In genomic region chr1:53890522-53890941, GRCh38 we compare ENCODE assay signal across 9 cellular contexts. TPM values are rescaled to one million over a fixed set of nuclear protein-coding genes. Genes with fewer than 3 reads are reported as not detected.
DNase-seq lines count a peak whose midpoint lies in the region; ATAC-seq, FAIRE-seq and TF ChIP-seq lines count a peak whose summit lies in the region.
"Had no signal": no experiment of that assay in that cellular context is flagged by ENCODE, and none has a peak within 500 bp of the region (broad histone marks: within the 10 kb centered on the region; RNA-seq: fewer than 3 reads in every experiment).

No MANE protein-coding gene starts in this region.

- no peaks in the 10 kb centered on the region; the same call in 1 of the 2 replicates for H4K20me1 ChIP-seq in HepG2 (ENCODE audit: insufficient read depth, low read length)

- H3K9ac ChIP-seq in HepG2 (ENCODE audit: insufficient read depth, low read depth, low read length), result no peak overlapping the region

- H3K4me3 ChIP-seq in HepG2 (replicated peaks in 1 of 3; ENCODE audit: insufficient read depth in 1 of 3, low read depth in 2 of 3, low read length in 3 of 3) (peak overlapping the region in 1 of 3 experiments; percentile 100; a peak in 2 of 6 replicates), suprapubic skin (peak overlapping the region; percentile 65)

- TF ChIP-seq POLR2A in HepG2 (IDR thresholded peaks at IDR 0.05; ENCODE audit: insufficient read depth in 1 of 2, low read depth in 2 of 2, low read length in 2 of 2), result no peak
- TF ChIP-seq POLR2A in suprapubic skin (IDR thresholded peaks at IDR 0.05), result no peak

- H3K9me3 ChIP-seq in HepG2 (ENCODE audit: low read length) (no peaks in the 10 kb centered on the region), suprapubic skin (no peaks in the 10 kb centered on the region)

- no peak overlapping the region for H3K27ac ChIP-seq in HepG2 (ENCODE audit: extremely low read length, insufficient read depth, low read length)
- H3K27ac ChIP-seq in suprapubic skin, result no peak overlapping the region

- no peak for DNase-seq in activated CD8-positive, alpha-beta memory T cell treated with anti-CD3 and anti-CD28 coated beads, Interleukin-2, amount 10 ng/mL, durations not matched to agents 7 days and 5 days
- DNase-seq in activated CD8-positive, alpha-beta memory T cell treated with anti-CD3 and anti-CD28 coated beads, Interleukin-2, amount 50 U/mL, for 4 hours, result no peak
- no peak for DNase-seq in activated CD4-positive, alpha-beta memory T cell treated with anti-CD3 and anti-CD28 coated beads, Interleukin-2, amount 10 ng/mL, durations not matched to agents 7 days and 5 days
- DNase-seq in HepG2 (ENCODE audit: low spot score) (no peak), suprapubic skin (ENCODE audit: low spot score in 2 of 2) (no peak), midbrain (lab: John Stamatoyannopoulos, UW) (no peak), NCI-H345 treated with DMSO at 0.1 percent for 48 hours (lab: John Stamatoyannopoulos, UW; ENCODE audit: unreplicated experiment) (no peak), LoVo (ENCODE audit: low spot score) (no peak)

- peak overlapping the region; percentile 97 for H3K4me2 ChIP-seq in HepG2 (ENCODE audit: low read depth, low read length)

- H3K4me1 ChIP-seq in HepG2 (ENCODE audit: insufficient read depth, low read length), result peaks cover 49% of the 10 kb centered on the region
- peaks cover 20% of the 10 kb centered on the region for H3K4me1 ChIP-seq in suprapubic skin

- CTCF ChIA-PET in activated CD8-positive, alpha-beta memory T cell treated with anti-CD3 and anti-CD28 coated beads, Interleukin-2, amount 10 ng/mL, durations not matched to agents 7 days and 5 days (lab: Charles Lee), result interaction anchor here (0.6 to 2.7 kb wide), 6 partner anchors 9 to 59 kb away, joined by 3 to 8 read pairs (median 6); partner anchors contain the start of genes IFT25 and LRRC42
- CTCF ChIA-PET in activated CD4-positive, alpha-beta memory T cell treated with anti-CD3 and anti-CD28 coated beads, Interleukin-2, amount 10 ng/mL, durations not matched to agents 7 days and 5 days (lab: Charles Lee), result interaction anchor here (1.2 to 2.0 kb wide), 5 partner anchors 55 to 69 kb away, joined by 3 to 10 read pairs (median 4); partner anchors contain the start of gene IFT25
- CTCF ChIA-PET in HepG2 (lab: Yijun Ruan, JAX; ENCODE audit: low intra/inter-chr PET ratio, low total read pairs), result no interaction called here

- intact Hi-C loops in HepG2 (cut with micrococcal nuclease; ENCODE audit: unreplicated experiment), result loop anchor here (5.0 kb wide), 1 partner anchor 57 kb away; the partner anchor contains the start of genes IFT25 and LRRC42

- peaks cover 20% of the 10 kb centered on the region for H3K4me1 Mint-ChIP-seq in activated CD8-positive, alpha-beta memory T cell treated with anti-CD3 and anti-CD28 coated beads, Interleukin-2, amount 10 ng/mL, durations not matched to agents 7 days and 5 days
- peaks cover 31% of the 10 kb centered on the region for H3K4me1 Mint-ChIP-seq in activated CD4-positive, alpha-beta memory T cell treated with anti-CD3 and anti-CD28 coated beads, Interleukin-2, amount 10 ng/mL, durations not matched to agents 7 days and 5 days

- POLR2A ChIA-PET in activated CD4-positive, alpha-beta memory T cell treated with anti-CD3 and anti-CD28 coated beads, Interleukin-2, amount 10 ng/mL, durations not matched to agents 7 days and 5 days (lab: Charles Lee), result interaction anchor here (1.0 to 2.3 kb wide), 5 partner anchors 9 to 59 kb away, joined by 3 to 25 read pairs (median 7); partner anchors contain the start of genes IFT25 and LRRC42
- POLR2A ChIA-PET in HepG2 (lab: Yijun Ruan, JAX), result interaction anchor here (1.6 kb wide), 1 partner anchor 9 kb away, joined by 15 read pairs; no protein-coding TSS in a partner anchor

- no TSS peak for BruUV-seq in HepG2 (replicated peaks; lab: Mats Ljungman, UMichigan)

- peak overlapping the region; percentile 98 for H3K4me3 Mint-ChIP-seq in activated CD8-positive, alpha-beta memory T cell treated with anti-CD3 and anti-CD28 coated beads, Interleukin-2, amount 10 ng/mL, durations not matched to agents 7 days and 5 days
- peak overlapping the region; percentile 94 for H3K4me3 Mint-ChIP-seq in activated CD4-positive, alpha-beta memory T cell treated with anti-CD3 and anti-CD28 coated beads, Interleukin-2, amount 10 ng/mL, durations not matched to agents 7 days and 5 days

- no peak for ATAC-seq in activated CD8-positive, alpha-beta memory T cell treated with anti-CD3 and anti-CD28 coated beads, Interleukin-2, amount 10 ng/mL, durations not matched to agents 7 days and 5 days
- no peak for ATAC-seq in HepG2

- WGBS in HepG2 (ENCODE audit: low lambda C conversion rate), result 85% methylated on average over 7 of the region's 7 CpGs
- 70% methylated on average over 7 of the region's 7 CpGs for WGBS in suprapubic skin

- H3K79me2 ChIP-seq in HepG2 (ENCODE audit: insufficient read depth, low read length), result peaks cover 7% of the 10 kb centered on the region

- H3K27ac Mint-ChIP-seq in activated CD8-positive, alpha-beta memory T cell treated with anti-CD3 and anti-CD28 coated beads, Interleukin-2, amount 10 ng/mL, durations not matched to agents 7 days and 5 days, result peak overlapping the region; percentile 92
- H3K27ac Mint-ChIP-seq in activated CD4-positive, alpha-beta memory T cell treated with anti-CD3 and anti-CD28 coated beads, Interleukin-2, amount 10 ng/mL, durations not matched to agents 7 days and 5 days, result no peak overlapping the region

- peaks cover 4% of the 10 kb centered on the region for H3K27me3 Mint-ChIP-seq in activated CD8-positive, alpha-beta memory T cell treated with anti-CD3 and anti-CD28 coated beads, Interleukin-2, amount 10 ng/mL, durations not matched to agents 7 days and 5 days
- H3K27me3 Mint-ChIP-seq in activated CD4-positive, alpha-beta memory T cell treated with anti-CD3 and anti-CD28 coated beads, Interleukin-2, amount 10 ng/mL, durations not matched to agents 7 days and 5 days, result peaks cover 8% of the 10 kb centered on the region

- no peaks in the 10 kb centered on the region for H3K9me3 Mint-ChIP-seq in activated CD8-positive, alpha-beta memory T cell treated with anti-CD3 and anti-CD28 coated beads, Interleukin-2, amount 10 ng/mL, durations not matched to agents 7 days and 5 days (ENCODE audit: low read depth)
- H3K9me3 Mint-ChIP-seq in activated CD4-positive, alpha-beta memory T cell treated with anti-CD3 and anti-CD28 coated beads, Interleukin-2, amount 10 ng/mL, durations not matched to agents 7 days and 5 days, result no peaks in the 10 kb centered on the region

- peak overlapping the region; percentile 83 for H2AFZ ChIP-seq in HepG2 (ENCODE audit: low read length)

- no peaks in the 10 kb centered on the region; a peak in 1 of 5 replicates for H3K27me3 ChIP-seq in HepG2 (ENCODE audit: control insufficient read depth in 1 of 2, insufficient read depth in 2 of 2, low read length in 2 of 2)
- H3K27me3 ChIP-seq in suprapubic skin, result no peaks in the 10 kb centered on the region

- no peak for TF ChIP-seq EP300 in HepG2 (IDR thresholded peaks at IDR 0.05; ENCODE audit: low read depth in 2 of 2, low read length in 2 of 2)
- TF ChIP-seq EP300 in HepG2 (CRISPR knock-in tag; IDR thresholded peaks at IDR 0.05; ENCODE audit: borderline replicate concordance), result no peak
- TF ChIP-seq EP300 in suprapubic skin (IDR thresholded peaks at IDR 0.05), result no peak

- TF ChIP-seq RAD21 in HepG2 (CRISPR knock-in tag; IDR thresholded peaks at IDR 0.05), result no peak

- no peak for FAIRE-seq in HepG2 (lab: Jason Lieb, UNC)

- in situ Hi-C loops in HepG2 (cut with HindIII; ENCODE audit: extremely low pct_ligation_motif_present, low pct_unique_long_range_greater_than_20kb), result loop anchor here (5.0 kb wide), 1 partner anchor 52 kb away; no protein-coding TSS in a partner anchor

- no peak for TF ChIP-seq CTCF in HepG2 (CRISPR knock-in tag; IDR thresholded peaks at IDR 0.05)
- TF ChIP-seq CTCF in suprapubic skin (IDR thresholded peaks at IDR 0.05), result no peak

- H3K36me3 ChIP-seq in HepG2 (replicated peaks in 1 of 2; ENCODE audit: control insufficient read depth in 1 of 2, insufficient read depth in 2 of 2, low read length in 2 of 2), result no peaks in the 10 kb centered on the region; a peak in 1 of 5 replicates
- H3K36me3 ChIP-seq in suprapubic skin, result peaks cover 17% of the 10 kb centered on the region

- peaks cover 10% of the 10 kb centered on the region for H3K36me3 Mint-ChIP-seq in activated CD8-positive, alpha-beta memory T cell treated with anti-CD3 and anti-CD28 coated beads, Interleukin-2, amount 10 ng/mL, durations not matched to agents 7 days and 5 days
- H3K36me3 Mint-ChIP-seq in activated CD4-positive, alpha-beta memory T cell treated with anti-CD3 and anti-CD28 coated beads, Interleukin-2, amount 10 ng/mL, durations not matched to agents 7 days and 5 days (ENCODE audit: low read depth), result peaks cover 6% of the 10 kb centered on the region

RNA-seq across cellular contexts. Expression of gene YIPF1, which starts 0.9 kb away (rescaled TPM):
- 10 to 100 TPM; 17.2 to 18.0 TPM for total RNA-seq in activated CD8-positive, alpha-beta memory T cell treated with anti-CD3 and anti-CD28 coated beads, Interleukin-2, amount 10 ng/mL, durations not matched to agents 7 days and 5 days
- total RNA-seq in activated CD4-positive, alpha-beta memory T cell treated with anti-CD3 and anti-CD28 coated beads, Interleukin-2, amount 10 ng/mL, durations not matched to agents 7 days and 5 days, result 10 to 100 TPM; 17.8 to 19.7 TPM
- total RNA-seq in HepG2 (2016; rRNA removed; fragmentation: Illumina TruSeq; extraction: Trizol) (19.0 and 21.1 TPM in 2 replicates), suprapubic skin (10 to 100 TPM; 14.9 to 26.1 (median 23.5) TPM)
- 7.5 and 9.3 TPM in 2 replicates for total RNA-seq in HepG2 (2016; cell fraction: cytosol; rRNA removed; fragmentation: Illumina TruSeq; extraction: Trizol; ENCODE audit: low read depth)
- total RNA-seq in HepG2 (2016; cell fraction: insoluble cytoplasmic fraction; rRNA removed; fragmentation: Illumina TruSeq; extraction: Trizol), result 18.1 and 18.6 TPM in 2 replicates
- 16.3 and 17.7 TPM in 2 replicates for total RNA-seq in HepG2 (2016; cell fraction: membrane; rRNA removed; fragmentation: Illumina TruSeq; extraction: Trizol)
- total RNA-seq in HepG2 (2016; cell fraction: nucleus; rRNA removed; fragmentation: Illumina TruSeq; extraction: Trizol), result 17.0 and 19.0 TPM in 2 replicates
- polyA plus RNA-seq in HepG2 (2011; rRNA removed), result 30.8 and 31.9 TPM in 2 replicates
- 23.5 and 33.7 TPM in 2 replicates for polyA plus RNA-seq in HepG2 (2011; cell fraction: cytosol; rRNA removed)
- polyA plus RNA-seq in HepG2 (2011; cell fraction: nucleus; rRNA removed), result 13.9 and 16.7 TPM in 2 replicates
- polyA plus RNA-seq in HepG2 (2012), result 13.4 and 20.3 TPM in 2 replicates
- polyA plus RNA-seq in HepG2 (2016; cell fraction: cytosol; fragmentation: Illumina TruSeq; extraction: Trizol; ENCODE audit: low read depth), result 7.9 and 13.0 TPM in 2 replicates
- 20.3 and 20.4 TPM in 2 replicates for polyA plus RNA-seq in HepG2 (2016; cell fraction: insoluble cytoplasmic fraction; fragmentation: Illumina TruSeq; extraction: Trizol; ENCODE audit: low read depth)
- 14.9 and 17.0 TPM in 2 replicates for polyA plus RNA-seq in HepG2 (2016; cell fraction: membrane; fragmentation: Illumina TruSeq; extraction: Trizol; ENCODE audit: low read depth)
- 24.4 and 26.4 TPM in 2 replicates for polyA plus RNA-seq in HepG2 (2016; cell fraction: nucleus; fragmentation: Illumina TruSeq; extraction: Trizol; ENCODE audit: insufficient read depth, low read depth)
- polyA minus RNA-seq in HepG2 (2011; rRNA and poly(A)+ RNA removed; ENCODE audit: low replicate concordance), result 26.9 and 28.2 TPM in 2 replicates
- polyA minus RNA-seq in HepG2 (2011; cell fraction: cytosol; rRNA and poly(A)+ RNA removed), result 9.4 and 12.6 TPM in 2 replicates
- 10.3 and 15.3 TPM in 2 replicates for polyA minus RNA-seq in HepG2 (2011; cell fraction: nucleus; rRNA and poly(A)+ RNA removed)

RNA-seq across cellular contexts. Expression of gene DIO1, which starts 3.5 kb away (rescaled TPM):
- total RNA-seq in activated CD8-positive, alpha-beta memory T cell treated with anti-CD3 and anti-CD28 coated beads, Interleukin-2, amount 10 ng/mL, durations not matched to agents 7 days and 5 days, result not detected
- total RNA-seq in activated CD4-positive, alpha-beta memory T cell treated with anti-CD3 and anti-CD28 coated beads, Interleukin-2, amount 10 ng/mL, durations not matched to agents 7 days and 5 days, result not detected
- total RNA-seq in HepG2 (2016; rRNA removed; fragmentation: Illumina TruSeq; extraction: Trizol), result 31.1 and 45.6 TPM in 2 replicates
- total RNA-seq in HepG2 (2016; cell fraction: cytosol; rRNA removed; fragmentation: Illumina TruSeq; extraction: Trizol; ENCODE audit: low read depth), result 6.5 and 7.5 TPM in 2 replicates
- 32.5 and 46.6 TPM in 2 replicates for total RNA-seq in HepG2 (2016; cell fraction: insoluble cytoplasmic fraction; rRNA removed; fragmentation: Illumina TruSeq; extraction: Trizol)
- total RNA-seq in HepG2 (2016; cell fraction: membrane; rRNA removed; fragmentation: Illumina TruSeq; extraction: Trizol), result 19.8 and 20.1 TPM in 2 replicates
- 40.7 and 43.4 TPM in 2 replicates for total RNA-seq in HepG2 (2016; cell fraction: nucleus; rRNA removed; fragmentation: Illumina TruSeq; extraction: Trizol)
- polyA plus RNA-seq in HepG2 (2011; rRNA removed), result 13.5 and 16.3 TPM in 2 replicates
- 11.0 and 14.6 TPM in 2 replicates for polyA plus RNA-seq in HepG2 (2011; cell fraction: cytosol; rRNA removed)
- polyA plus RNA-seq in HepG2 (2011; cell fraction: nucleus; rRNA removed), result 6.9 and 7.0 TPM in 2 replicates
- polyA plus RNA-seq in HepG2 (2012), result 8.0 and 13.8 TPM in 2 replicates
- 4.3 and 4.9 TPM in 2 replicates for polyA plus RNA-seq in HepG2 (2016; cell fraction: cytosol; fragmentation: Illumina TruSeq; extraction: Trizol; ENCODE audit: low read depth)
- 27.2 and 29.7 TPM in 2 replicates for polyA plus RNA-seq in HepG2 (2016; cell fraction: insoluble cytoplasmic fraction; fragmentation: Illumina TruSeq; extraction: Trizol; ENCODE audit: low read depth)
- 9.8 and 10.5 TPM in 2 replicates for polyA plus RNA-seq in HepG2 (2016; cell fraction: membrane; fragmentation: Illumina TruSeq; extraction: Trizol; ENCODE audit: low read depth)
- polyA plus RNA-seq in HepG2 (2016; cell fraction: nucleus; fragmentation: Illumina TruSeq; extraction: Trizol; ENCODE audit: insufficient read depth, low read depth), result 59.0 and 63.1 TPM in 2 replicates
- polyA minus RNA-seq in HepG2 (2011; rRNA and poly(A)+ RNA removed; ENCODE audit: low replicate concordance), result 20.1 TPM in 1 of 2 replicates, not detected in the other
- polyA minus RNA-seq in HepG2 (2011; cell fraction: cytosol; rRNA and poly(A)+ RNA removed), result 7.8 and 8.1 TPM in 2 replicates
- 13.6 and 13.8 TPM in 2 replicates for polyA minus RNA-seq in HepG2 (2011; cell fraction: nucleus; rRNA and poly(A)+ RNA removed)
- total RNA-seq in suprapubic skin, result not detected
- total RNA-seq: G401 had no signal

RNA-seq across cellular contexts. Expression of gene NDC1, which starts 52.4 kb away (rescaled TPM):
- 10 to 100 TPM; 26.1 to 35.5 TPM for total RNA-seq in activated CD8-positive, alpha-beta memory T cell treated with anti-CD3 and anti-CD28 coated beads, Interleukin-2, amount 10 ng/mL, durations not matched to agents 7 days and 5 days
- 10 to 100 TPM; 23.2 to 24.7 TPM for total RNA-seq in activated CD4-positive, alpha-beta memory T cell treated with anti-CD3 and anti-CD28 coated beads, Interleukin-2, amount 10 ng/mL, durations not matched to agents 7 days and 5 days
- total RNA-seq in HepG2 (2016; rRNA removed; fragmentation: Illumina TruSeq; extraction: Trizol) (44.6 and 50.9 TPM in 2 replicates), suprapubic skin (10 to 100 TPM; 13.5 to 19.4 (median 15.1) TPM)
- 14.3 TPM in 2 replicates for total RNA-seq in HepG2 (2016; cell fraction: cytosol; rRNA removed; fragmentation: Illumina TruSeq; extraction: Trizol; ENCODE audit: low read depth)
- 43.8 and 49.0 TPM in 2 replicates for total RNA-seq in HepG2 (2016; cell fraction: insoluble cytoplasmic fraction; rRNA removed; fragmentation: Illumina TruSeq; extraction: Trizol)
- total RNA-seq in HepG2 (2016; cell fraction: membrane; rRNA removed; fragmentation: Illumina TruSeq; extraction: Trizol), result 24.9 and 31.6 TPM in 2 replicates
- 44.8 and 50.7 TPM in 2 replicates for total RNA-seq in HepG2 (2016; cell fraction: nucleus; rRNA removed; fragmentation: Illumina TruSeq; extraction: Trizol)
- polyA plus RNA-seq in HepG2 (2011; rRNA removed), result 20.9 and 38.1 TPM in 2 replicates
- 19.6 and 22.9 TPM in 2 replicates for polyA plus RNA-seq in HepG2 (2011; cell fraction: cytosol; rRNA removed)
- 7.1 and 8.4 TPM in 2 replicates for polyA plus RNA-seq in HepG2 (2011; cell fraction: nucleus; rRNA removed)
- polyA plus RNA-seq in HepG2 (2012), result 12.2 and 17.5 TPM in 2 replicates
- polyA plus RNA-seq in HepG2 (2016; cell fraction: cytosol; fragmentation: Illumina TruSeq; extraction: Trizol; ENCODE audit: low read depth), result 3.9 and 4.1 TPM in 2 replicates
- 28.2 and 29.8 TPM in 2 replicates for polyA plus RNA-seq in HepG2 (2016; cell fraction: insoluble cytoplasmic fraction; fragmentation: Illumina TruSeq; extraction: Trizol; ENCODE audit: low read depth)
- 11.7 and 13.0 TPM in 2 replicates for polyA plus RNA-seq in HepG2 (2016; cell fraction: membrane; fragmentation: Illumina TruSeq; extraction: Trizol; ENCODE audit: low read depth)
- polyA plus RNA-seq in HepG2 (2016; cell fraction: nucleus; fragmentation: Illumina TruSeq; extraction: Trizol; ENCODE audit: insufficient read depth, low read depth), result 44.5 and 45.2 TPM in 2 replicates
- polyA minus RNA-seq in HepG2 (2011; rRNA and poly(A)+ RNA removed; ENCODE audit: low replicate concordance), result 112 and 221 TPM in 2 replicates
- 28.3 and 30.2 TPM in 2 replicates for polyA minus RNA-seq in HepG2 (2011; cell fraction: cytosol; rRNA and poly(A)+ RNA removed)
- 15.7 and 18.4 TPM in 2 replicates for polyA minus RNA-seq in HepG2 (2011; cell fraction: nucleus; rRNA and poly(A)+ RNA removed)

RNA-seq across cellular contexts. Expression of gene IFT25, which starts 55.0 kb away (rescaled TPM):
- 10 to 100 TPM; 69.3 to 82.6 TPM for total RNA-seq in activated CD8-positive, alpha-beta memory T cell treated with anti-CD3 and anti-CD28 coated beads, Interleukin-2, amount 10 ng/mL, durations not matched to agents 7 days and 5 days
- 10 to 100 TPM; 60.2 to 63.2 TPM for total RNA-seq in activated CD4-positive, alpha-beta memory T cell treated with anti-CD3 and anti-CD28 coated beads, Interleukin-2, amount 10 ng/mL, durations not matched to agents 7 days and 5 days
- total RNA-seq in HepG2 (2016; rRNA removed; fragmentation: Illumina TruSeq; extraction: Trizol) (48.0 and 52.8 TPM in 2 replicates), suprapubic skin (10 to 100 TPM in 3 of 4 donors, 1 to 10 TPM in 1; 8.8 to 36.5 (median 13.8) TPM)
- 24.1 and 25.2 TPM in 2 replicates for total RNA-seq in HepG2 (2016; cell fraction: cytosol; rRNA removed; fragmentation: Illumina TruSeq; extraction: Trizol; ENCODE audit: low read depth)
- total RNA-seq in HepG2 (2016; cell fraction: insoluble cytoplasmic fraction; rRNA removed; fragmentation: Illumina TruSeq; extraction: Trizol), result 51.0 and 53.3 TPM in 2 replicates
- 25.7 and 27.9 TPM in 2 replicates for total RNA-seq in HepG2 (2016; cell fraction: membrane; rRNA removed; fragmentation: Illumina TruSeq; extraction: Trizol)
- 33.4 and 40.9 TPM in 2 replicates for total RNA-seq in HepG2 (2016; cell fraction: nucleus; rRNA removed; fragmentation: Illumina TruSeq; extraction: Trizol)
- 12.7 and 19.7 TPM in 2 replicates for polyA plus RNA-seq in HepG2 (2011; rRNA removed)
- polyA plus RNA-seq in HepG2 (2011; cell fraction: cytosol; rRNA removed), result 6.7 and 7.6 TPM in 2 replicates
- polyA plus RNA-seq in HepG2 (2011; cell fraction: nucleus; rRNA removed), result 9.1 and 12.2 TPM in 2 replicates
- polyA plus RNA-seq in HepG2 (2012), result 14.1 and 30.4 TPM in 2 replicates
- 34.6 and 42.0 TPM in 2 replicates for polyA plus RNA-seq in HepG2 (2016; cell fraction: cytosol; fragmentation: Illumina TruSeq; extraction: Trizol; ENCODE audit: low read depth)
- 68.1 and 73.1 TPM in 2 replicates for polyA plus RNA-seq in HepG2 (2016; cell fraction: insoluble cytoplasmic fraction; fragmentation: Illumina TruSeq; extraction: Trizol; ENCODE audit: low read depth)
- polyA plus RNA-seq in HepG2 (2016; cell fraction: membrane; fragmentation: Illumina TruSeq; extraction: Trizol; ENCODE audit: low read depth), result 29.4 and 29.9 TPM in 2 replicates
- polyA plus RNA-seq in HepG2 (2016; cell fraction: nucleus; fragmentation: Illumina TruSeq; extraction: Trizol; ENCODE audit: insufficient read depth, low read depth), result 50.9 and 56.0 TPM in 2 replicates
- polyA minus RNA-seq in HepG2 (2011; rRNA and poly(A)+ RNA removed; ENCODE audit: low replicate concordance), result 0.70 and 3.3 TPM in 2 replicates
- polyA minus RNA-seq in HepG2 (2011; cell fraction: cytosol; rRNA and poly(A)+ RNA removed), result 3.1 and 3.6 TPM in 2 replicates
- polyA minus RNA-seq in HepG2 (2011; cell fraction: nucleus; rRNA and poly(A)+ RNA removed), result 30.0 and 36.9 TPM in 2 replicates

RNA-seq across cellular contexts. Expression of gene LRRC42, which starts 55.6 kb away (rescaled TPM):
- 10 to 100 TPM; 20.5 to 22.3 TPM for total RNA-seq in activated CD8-positive, alpha-beta memory T cell treated with anti-CD3 and anti-CD28 coated beads, Interleukin-2, amount 10 ng/mL, durations not matched to agents 7 days and 5 days
- total RNA-seq in activated CD4-positive, alpha-beta memory T cell treated with anti-CD3 and anti-CD28 coated beads, Interleukin-2, amount 10 ng/mL, durations not matched to agents 7 days and 5 days, result 10 to 100 TPM; 19.9 to 20.8 TPM
- total RNA-seq in HepG2 (2016; rRNA removed; fragmentation: Illumina TruSeq; extraction: Trizol) (43.6 and 55.1 TPM in 2 replicates), suprapubic skin (10 to 100 TPM; 22.2 to 31.1 (median 28.3) TPM)
- total RNA-seq in HepG2 (2016; cell fraction: cytosol; rRNA removed; fragmentation: Illumina TruSeq; extraction: Trizol; ENCODE audit: low read depth), result 14.7 and 15.5 TPM in 2 replicates
- total RNA-seq in HepG2 (2016; cell fraction: insoluble cytoplasmic fraction; rRNA removed; fragmentation: Illumina TruSeq; extraction: Trizol), result 40.9 and 54.9 TPM in 2 replicates
- 28.8 and 31.5 TPM in 2 replicates for total RNA-seq in HepG2 (2016; cell fraction: membrane; rRNA removed; fragmentation: Illumina TruSeq; extraction: Trizol)
- 19.6 and 22.9 TPM in 2 replicates for total RNA-seq in HepG2 (2016; cell fraction: nucleus; rRNA removed; fragmentation: Illumina TruSeq; extraction: Trizol)
- polyA plus RNA-seq in HepG2 (2011; rRNA removed), result 27.2 and 30.6 TPM in 2 replicates
- polyA plus RNA-seq in HepG2 (2011; cell fraction: cytosol; rRNA removed), result 23.7 and 24.0 TPM in 2 replicates
- 13.2 and 13.6 TPM in 2 replicates for polyA plus RNA-seq in HepG2 (2011; cell fraction: nucleus; rRNA removed)
- 30.5 and 31.4 TPM in 2 replicates for polyA plus RNA-seq in HepG2 (2012)
- polyA plus RNA-seq in HepG2 (2016; cell fraction: cytosol; fragmentation: Illumina TruSeq; extraction: Trizol; ENCODE audit: low read depth), result 14.5 and 16.9 TPM in 2 replicates
- 56.4 and 59.0 TPM in 2 replicates for polyA plus RNA-seq in HepG2 (2016; cell fraction: insoluble cytoplasmic fraction; fragmentation: Illumina TruSeq; extraction: Trizol; ENCODE audit: low read depth)
- 20.2 and 21.5 TPM in 2 replicates for polyA plus RNA-seq in HepG2 (2016; cell fraction: membrane; fragmentation: Illumina TruSeq; extraction: Trizol; ENCODE audit: low read depth)
- polyA plus RNA-seq in HepG2 (2016; cell fraction: nucleus; fragmentation: Illumina TruSeq; extraction: Trizol; ENCODE audit: insufficient read depth, low read depth), result 33.1 and 36.6 TPM in 2 replicates
- polyA minus RNA-seq in HepG2 (2011; rRNA and poly(A)+ RNA removed; ENCODE audit: low replicate concordance), result 18.6 and 20.1 TPM in 2 replicates
- polyA minus RNA-seq in HepG2 (2011; cell fraction: cytosol; rRNA and poly(A)+ RNA removed), result 18.0 and 23.7 TPM in 2 replicates
- polyA minus RNA-seq in HepG2 (2011; cell fraction: nucleus; rRNA and poly(A)+ RNA removed), result 8.9 and 14.4 TPM in 2 replicates

Comparison
In these comparisons a context has a peak if more than half of its experiments do, and no peak if none do; other contexts are left out.
1. RNA of gene DIO1, which starts 3.5 kb away (total RNA-seq): 6.5 to 46.6 TPM in HepG2; not detected in activated CD8-positive, alpha-beta memory T cell treated with anti-CD3 and anti-CD28 coated beads, Interleukin-2, amount 10 ng/mL, durations not matched to agents 7 days and 5 days, not detected in activated CD4-positive, alpha-beta memory T cell treated with anti-CD3 and anti-CD28 coated beads, Interleukin-2, amount 10 ng/mL, durations not matched to agents 7 days and 5 days and not detected in suprapubic skin; every median in the first group is over 4 times any median in the second.